8 cellular contexts compared by ENCODE assay signal in genomic region chr1:172778461-172779455, GRCh38.
DNase-seq lines count a peak whose midpoint lies in the region; ATAC-seq and TF ChIP-seq lines count a peak whose summit lies in the region.

No MANE protein-coding gene starts in this region.

- no peak overlapping the region for H2AFZ ChIP-seq in SU-DHL-6 (ENCODE audit: low read depth, low read length, severe bottlenecking)

- H3K9me3 ChIP-seq in SU-DHL-6 (ENCODE audit: insufficient read depth, low read length), result no peaks in the 10 kb centered on the region; the same call in 1 of the 2 replicates

- no peak for DNase-seq in natural killer cell
- no peak for DNase-seq in Right ventricle myocardium inferior (ENCODE audit: missing footprints)
- DNase-seq in activated CD4-positive, alpha-beta T cell treated with anti-CD3 and anti-CD28 coated beads, Interleukin-2, amount 50 U/mL, for 4 hours, result no peak
- no peak for DNase-seq in GF-D8 (lab: John Stamatoyannopoulos, UW)
- no peak for DNase-seq in HuH-7.5 (ENCODE audit: low spot score)

- no peak overlapping the region for H3K27ac ChIP-seq in SU-DHL-6 (ENCODE audit: low read depth, low read length)

- no peaks in the 10 kb centered on the region for H3F3A ChIP-seq in SU-DHL-6 (ENCODE audit: insufficient read depth)

- H3K27ac Mint-ChIP-seq in natural killer cell, result peak overlapping the region; percentile 11 to 77

- 0 out of 2 replicates have a peak, but pooled peaks cover 3% of the 10 kb centered on the region for H3K36me3 ChIP-seq in SU-DHL-6 (ENCODE audit: low read length)

- no peak overlapping the region for H3K9ac ChIP-seq in SU-DHL-6 (ENCODE audit: low read length)

- no peak overlapping the region for H3K4me3 ChIP-seq in SU-DHL-6 (ENCODE audit: insufficient read depth, low read length, poor library complexity, severe bottlenecking)

- peak overlapping the region; percentile 36 for H3K4me2 ChIP-seq in SU-DHL-6 (ENCODE audit: low read depth, low read length, poor library complexity, severe bottlenecking)

- ATAC-seq in GM18861 (IDR thresholded peaks at IDR 0.05; ENCODE audit: unreplicated experiment), result peak; percentile 64
- peak; percentile 77 for ATAC-seq in HG02870 (IDR thresholded peaks at IDR 0.05; ENCODE audit: unreplicated experiment)
- ATAC-seq in natural killer cell, result peak; percentile 79 to 87 (median 81)
- no peak for ATAC-seq in Right ventricle myocardium inferior

- peaks cover 28 to 34% of the 10 kb centered on the region in 2 donors for H3K4me1 Mint-ChIP-seq in natural killer cell

- no peaks in the 10 kb centered on the region for H3K9me3 Mint-ChIP-seq in natural killer cell

- no peaks in the 10 kb centered on the region for H3K36me3 Mint-ChIP-seq in natural killer cell

- H3K27me3 ChIP-seq in SU-DHL-6 (ENCODE audit: low read length), result no peaks in the 10 kb centered on the region

- intact Hi-C loops in natural killer cell (cut with micrococcal nuclease), result no loop called here
- intact Hi-C loops in Right ventricle myocardium inferior (cut with DNase I), result no loop called here

- TF ChIP-seq CTCF in SU-DHL-6 (IDR thresholded peaks at IDR 0.05; ENCODE audit: insufficient read depth, low read length, poor library complexity, severe bottlenecking), result peak; percentile 27
- peak; percentile 49 for TF ChIP-seq CTCF in natural killer cell (IDR thresholded peaks at IDR 0.05)

- H3K79me2 ChIP-seq in SU-DHL-6 (ENCODE audit: insufficient read depth, low read length), result no peaks in the 10 kb centered on the region

- H3K9me2 ChIP-seq in SU-DHL-6 (replicated peaks; ENCODE audit: insufficient read depth, low read length), result no peaks in the 10 kb centered on the region

- H3K4me3 Mint-ChIP-seq in natural killer cell, result peak overlapping the region; percentile 74

- H3K27me3 Mint-ChIP-seq in natural killer cell (ENCODE audit: low read depth in 2 of 2), result no peaks in the 10 kb centered on the region

- H4K20me1 ChIP-seq in SU-DHL-6 (ENCODE audit: low read depth, low read length), result no peaks in the 10 kb centered on the region
